Comparison of ENCODE assay signal across 23 cellular contexts in genomic region chr5:77832938-77833337, GRCh38.
"Had no signal": no experiment of that assay in that cellular context is flagged by ENCODE, and none has a peak within 500 bp of the region (broad histone marks: within the 10 kb centered on the region; RNA-seq: fewer than 3 reads in every experiment).

No MANE protein-coding gene starts in this region.

- DNase-seq: cortex of kidney; dorsolateral prefrontal cortex; effector CD8-positive, alpha-beta T cell; gastrocnemius medialis; glutamatergic neuron; kidney; left cardiac atrium; left ventricle myocardium inferior; lower lobe of right lung; midbrain; nucleus accumbens; ovary; right cardiac atrium; small intestine; stimulated activated CD4-positive, alpha-beta T cell treated with anti-CD3 and anti-CD28 coated beads, Interleukin-12 subunit alpha, Interleukin-12 subunit beta, amount 100 ng/mL, for 4 hours; stimulated activated naive CD4-positive, alpha-beta T cell; stomach; substantia nigra had no signal

- H3K4me1 ChIP-seq: gastrocnemius medialis, left ventricle myocardium inferior, lower lobe of right lung, neural progenitor cell, stomach had no signal

- H3K4me3 ChIP-seq: dorsolateral prefrontal cortex, gastrocnemius medialis, left ventricle myocardium inferior, lower lobe of right lung, neural progenitor cell, ovary, stomach, thoracic aorta had no signal

- H3K9ac ChIP-seq: neural progenitor cell had no signal

- H3K27ac ChIP-seq: dorsolateral prefrontal cortex, gastrocnemius medialis, left ventricle myocardium inferior, lower lobe of right lung, neural progenitor cell, ovary, stomach, thoracic aorta had no signal

- H3K4me2 ChIP-seq: neural progenitor cell had no signal

- ATAC-seq: esophagus mucosa; gastrocnemius medialis; left cardiac atrium; lower lobe of right lung; natural killer cell treated with Interleukin-12 subunit alpha and Interleukin-12 subunit beta and Interleukin-15 and Interleukin-18, amount 100 ng/mL, for 72 hours; right cardiac atrium had no signal

- H3K27me3 ChIP-seq: ovary had no signal

- FAIRE-seq: kidney, small intestine, urothelium cell line had no signal

- H3K9me3 ChIP-seq: gastrocnemius medialis, left ventricle myocardium inferior, lower lobe of right lung, ovary, stomach, thoracic aorta had no signal

- H3K36me3 ChIP-seq: gastrocnemius medialis, left ventricle myocardium inferior, lower lobe of right lung, neural progenitor cell, ovary, stomach, thoracic aorta had no signal
